Comparison of ENCODE assay signal across 8 cellular contexts in genomic region chr7:32998363-32999171, GRCh38. TPM values are rescaled to one million over a fixed set of nuclear protein-coding genes. Genes with fewer than 3 reads are reported as not detected.
DNase-seq lines count a peak whose midpoint lies in the region; ATAC-seq and TF ChIP-seq lines count a peak whose summit lies in the region.
"Not testable (repeated sequence)": the region's sequence is repeated elsewhere in the genome, so short reads cannot be mapped to it uniquely, and the experiment has no call there.

No MANE protein-coding gene starts in this region.

- not testable (repeated sequence) for H3K4me1 ChIP-seq in left lung

- H3K9me3 ChIP-seq in left lung, result not testable (repeated sequence)

- H3K36me3 Mint-ChIP-seq in activated CD4-positive, alpha-beta T cell treated with anti-CD3 and anti-CD28 coated beads for 36 hours (ENCODE audit: low read depth); endothelial cell (ENCODE audit: low read depth, unreplicated experiment): not testable (repeated sequence)

- not testable (repeated sequence) for H3K4me3 Mint-ChIP-seq in activated CD4-positive, alpha-beta T cell treated with anti-CD3 and anti-CD28 coated beads for 36 hours
- H3K4me3 Mint-ChIP-seq in endothelial cell (ENCODE audit: unreplicated experiment), result peak overlapping the region; percentile 62

- H3K4me1 Mint-ChIP-seq in activated CD4-positive, alpha-beta T cell treated with anti-CD3 and anti-CD28 coated beads for 36 hours, result not testable (repeated sequence)
- peaks cover 30% of the 10 kb centered on the region for H3K4me1 Mint-ChIP-seq in endothelial cell (ENCODE audit: unreplicated experiment)

- H3K27me3 ChIP-seq in left lung, result not testable (repeated sequence)

- not testable (repeated sequence) for H3K4me3 ChIP-seq in AG10803 (ENCODE audit: low read length); left lung; retinal pigment epithelial cell (ENCODE audit: low read length)

- DNase-seq in AG10803 (ENCODE audit: low read depth), result peak; percentile 89
- DNase-seq in NCI-H2196 (lab: John Stamatoyannopoulos, UW; ENCODE audit: unreplicated experiment), result peak; percentile 55
- DNase-seq in activated CD4-positive, alpha-beta T cell treated with anti-CD3 and anti-CD28 coated beads for 36 hours, result peak; percentile 15
- peak; percentile 61 for DNase-seq in endothelial cell (ENCODE audit: low spot score)
- peak in 1 of 2 donors; percentile 62 for DNase-seq in left lung
- DNase-seq in retinal pigment epithelial cell (ENCODE audit: low read depth), result peak; percentile 61

- not testable (repeated sequence) for H3K27ac Mint-ChIP-seq in activated CD4-positive, alpha-beta T cell treated with anti-CD3 and anti-CD28 coated beads for 36 hours
- H3K27ac Mint-ChIP-seq in endothelial cell (ENCODE audit: unreplicated experiment), result peak overlapping the region; percentile 98

- not testable (repeated sequence) for H3K9me3 Mint-ChIP-seq in activated CD4-positive, alpha-beta T cell treated with anti-CD3 and anti-CD28 coated beads for 36 hours (ENCODE audit: low read depth); endothelial cell (ENCODE audit: unreplicated experiment)

- H3K27ac ChIP-seq in left lung, result peak overlapping the region; percentile 62 to 65

- not testable (repeated sequence) for H3K27me3 Mint-ChIP-seq in activated CD4-positive, alpha-beta T cell treated with anti-CD3 and anti-CD28 coated beads for 36 hours; endothelial cell (ENCODE audit: unreplicated experiment)

- POLR2A ChIA-PET in activated CD4-positive, alpha-beta T cell treated with anti-CD3 and anti-CD28 coated beads for 36 hours (lab: Charles Lee), result interaction anchor here (0.7 kb wide), 1 partner anchor 67 kb away, joined by 3 read pairs; no protein-coding TSS in a partner anchor

- peak; percentile 53 for ATAC-seq in GM19025 (IDR thresholded peaks at IDR 0.05; ENCODE audit: low read depth, unreplicated experiment)
- peak; percentile 54 for ATAC-seq in HG03108 (IDR thresholded peaks at IDR 0.05; ENCODE audit: unreplicated experiment)
- peak; percentile 60 for ATAC-seq in activated CD4-positive, alpha-beta T cell treated with anti-CD3 and anti-CD28 coated beads for 36 hours
- ATAC-seq in left lung, result peak; percentile 95

- intact Hi-C loops in activated CD4-positive, alpha-beta T cell treated with anti-CD3 and anti-CD28 coated beads for 36 hours (cut with DNase I, micrococcal nuclease); left lung (cut with DNase I): not testable (repeated sequence)

- TF ChIP-seq CTCF in AG10803 (conservative IDR thresholded peaks at IDR 0.05; ENCODE audit: low read length); endothelial cell (IDR thresholded peaks at IDR 0.05; ENCODE audit: unreplicated experiment); left lung (IDR thresholded peaks at IDR 0.05); retinal pigment epithelial cell (conservative IDR thresholded peaks at IDR 0.05; ENCODE audit: low read depth, low read length): not testable (repeated sequence)

- CTCF ChIA-PET in activated CD4-positive, alpha-beta T cell treated with anti-CD3 and anti-CD28 coated beads for 36 hours (lab: Charles Lee), result not testable (repeated sequence)

- not testable (repeated sequence) for H3K36me3 ChIP-seq in left lung

RNA-seq across cellular contexts. Expression of gene FKBP9, which starts 41.3 kb away (rescaled TPM):
- total RNA-seq in activated CD4-positive, alpha-beta T cell treated with anti-CD3 and anti-CD28 coated beads for 36 hours, result 1 to 10 TPM in 1 of 2 experiments, under 1 TPM in 1; 0.37 to 1.0 TPM
- total RNA-seq in endothelial cell (ENCODE audit: unreplicated experiment), result 218 TPM
- total RNA-seq in left lung, result 100 to 1,000 TPM in 1 of 2 donors, 10 to 100 TPM in 1; 91.4 to 130 TPM

Comparison
In these comparisons a context has a peak if more than half of its experiments do, and no peak if none do; other contexts are left out.
1. RNA of gene FKBP9, which starts 41.3 kb away (total RNA-seq): 218 TPM in endothelial cell (single experiment) and 91.4 to 130 TPM in left lung; 0.37 to 1.0 TPM in activated CD4-positive, alpha-beta T cell treated with anti-CD3 and anti-CD28 coated beads for 36 hours; every median in the first group is over 10 times any median in the second.
2. Peak in every context shown above with its lines, with median percentiles within 50 percentile points of each other: ATAC-seq.